Comparison of ENCODE assay signal across 10 cellular contexts in genomic region chr15:25742421-25743159, GRCh38.
"Had no signal": no experiment of that assay in that cellular context is flagged by ENCODE, and none has a peak within 500 bp of the region (broad histone marks: within the 10 kb centered on the region; RNA-seq: fewer than 3 reads in every experiment).

No MANE protein-coding gene starts in this region.

- H3K4me3 Mint-ChIP-seq: activated naive CD8-positive, alpha-beta T cell treated with anti-CD3 and anti-CD28 coated beads, Interleukin-2, amount 10 ng/mL, durations not matched to agents 7 days and 5 days; activated T-cell treated with anti-CD3 and anti-CD28 coated beads, Interleukin-2, amount 50 U/mL, for 4 hours; immature natural killer cell; naive thymus-derived CD4-positive, alpha-beta T cell had no signal

- H3K27me3 Mint-ChIP-seq: activated naive CD8-positive, alpha-beta T cell treated with anti-CD3 and anti-CD28 coated beads, Interleukin-2, amount 10 ng/mL, durations not matched to agents 7 days and 5 days; naive thymus-derived CD4-positive, alpha-beta T cell had no signal

- H3K4me3 ChIP-seq: stomach had no signal

- ATAC-seq: activated T-cell treated with anti-CD3 and anti-CD28 coated beads, Interleukin-2, amount 50 U/mL, for 4 hours; esophagus mucosa; naive thymus-derived CD4-positive, alpha-beta T cell; SK-N-SH treated with all-trans-retinoic acid at 6 μM for 48 hours had no signal

- H3K9me3 Mint-ChIP-seq: activated naive CD8-positive, alpha-beta T cell treated with anti-CD3 and anti-CD28 coated beads, Interleukin-2, amount 10 ng/mL, durations not matched to agents 7 days and 5 days; activated T-cell treated with anti-CD3 and anti-CD28 coated beads, Interleukin-2, amount 50 U/mL, for 4 hours; immature natural killer cell had no signal

- H3K27ac Mint-ChIP-seq: activated naive CD8-positive, alpha-beta T cell treated with anti-CD3 and anti-CD28 coated beads, Interleukin-2, amount 10 ng/mL, durations not matched to agents 7 days and 5 days had no signal

- DNase-seq: activated gamma-delta T cell; activated naive CD8-positive, alpha-beta T cell treated with anti-CD3 and anti-CD28 coated beads, Interleukin-2, amount 10 ng/mL, durations not matched to agents 7 days and 5 days; activated T-cell treated with anti-CD3 and anti-CD28 coated beads, Interleukin-2, amount 50 U/mL, for 4 hours; immature natural killer cell; left cardiac atrium; naive thymus-derived CD4-positive, alpha-beta T cell; stimulated activated CD4-positive, alpha-beta T cell treated with anti-CD3 and anti-CD28 coated beads, Interleukin-4, amount 100 ng/mL, for 24 hours; stomach had no signal

- H3K9me3 ChIP-seq: stomach had no signal

- H3K27me3 ChIP-seq: stomach had no signal

- H3K36me3 ChIP-seq: stomach had no signal
